ENCODE assay signal across 21 cellular contexts in genomic region chr21:25626752-25627151, GRCh38. TPM values are rescaled to one million over a fixed set of nuclear protein-coding genes. Genes with fewer than 3 reads are reported as not detected.
DNase-seq lines count a peak whose midpoint lies in the region; ATAC-seq and FAIRE-seq lines count a peak whose summit lies in the region.
"Had no signal": no experiment of that assay in that cellular context is flagged by ENCODE, and none has a peak within 500 bp of the region (broad histone marks: within the 10 kb centered on the region; RNA-seq: fewer than 3 reads in every experiment).

No MANE protein-coding gene starts in this region.

- H2BK120ac ChIP-seq in neuronal stem cell (ENCODE audit: low read depth, low read length) = no peak overlapping the region

- H3K36me3 ChIP-seq in neuronal stem cell (replicated peaks in 1 of 2; ENCODE audit: control insufficient read depth in 2 of 2, insufficient read depth in 2 of 2, low read length in 2 of 2) = no peaks in the 10 kb centered on the region
- H3K36me3 ChIP-seq: ascending aorta, MG63, ovary, spleen had no signal

- DNase-seq in DMS53 (lab: John Stamatoyannopoulos, UW) (peak; percentile 11), DMS53 treated with DMSO at 0.1 percent for 48 hours (lab: John Stamatoyannopoulos, UW; ENCODE audit: unreplicated experiment) (no peak), NCI-H82 (lab: John Stamatoyannopoulos, UW) (peak; percentile 51), neuronal stem cell (ENCODE audit: low spot score) (no peak), frontal cortex (ENCODE audit: low spot score in 2 of 2) (no peak), SKM-1 treated with dmso at 0.1 percent for 144 hours (lab: John Stamatoyannopoulos, UW; ENCODE audit: unreplicated experiment) (no peak)
- DNase-seq in activated CD8-positive, alpha-beta T cell treated with anti-CD3 and anti-CD28 coated beads, Interleukin-2, amount 10 ng/mL, durations not matched to agents 7 days and 5 days = no peak
- DNase-seq: 8988T, C1 segment of cervical spinal cord, DND-41, erythroblast, kidney, MG63, NCI-H2081, spleen, T-helper 9 cell had no signal

- no peaks in the 10 kb centered on the region for H3K36me3 Mint-ChIP-seq in activated CD8-positive, alpha-beta T cell treated with anti-CD3 and anti-CD28 coated beads, Interleukin-2, amount 10 ng/mL, durations not matched to agents 7 days and 5 days (ENCODE audit: low read depth)
- H3K36me3 Mint-ChIP-seq: stimulated activated memory B cell treated with anti-CD40 and anti-IgM and Interleukin-4, amounts not matched to agents 10 μg/mL and 1 μg/mL and 100 μg/mL, for 72 hours; type B pancreatic cell had no signal

- no peak overlapping the region for H2BK5ac ChIP-seq in neuronal stem cell (ENCODE audit: low read length)

- CTCF ChIA-PET in activated CD8-positive, alpha-beta T cell treated with anti-CD3 and anti-CD28 coated beads, Interleukin-2, amount 10 ng/mL, durations not matched to agents 7 days and 5 days (lab: Charles Lee) = interaction anchor here (0.7 to 1.4 kb wide), 2 partner anchors 19 to 21 kb away, joined by 3 read pairs; no protein-coding TSS in a partner anchor

- H3K27ac ChIP-seq in neuronal stem cell (replicated peaks; ENCODE audit: low read length) = no peak overlapping the region
- H3K27ac ChIP-seq: ascending aorta, ovary, spleen had no signal

- no peaks in the 10 kb centered on the region for H3K27me3 ChIP-seq in neuronal stem cell (ENCODE audit: control insufficient read depth in 3 of 3, insufficient read depth in 3 of 3, low read depth in 1 of 3, low read length in 3 of 3)
- H3K27me3 ChIP-seq: ascending aorta, MG63, spleen had no signal

- H3K23ac ChIP-seq in neuronal stem cell (ENCODE audit: low read depth, low read length, poor library complexity) = no peak overlapping the region

- H4K8ac ChIP-seq in neuronal stem cell (ENCODE audit: low read depth, low read length) = no peak overlapping the region

- no peak overlapping the region for H2BK12ac ChIP-seq in neuronal stem cell (ENCODE audit: low read length)

- no peak overlapping the region for H4K91ac ChIP-seq in neuronal stem cell (ENCODE audit: low read depth, low read length, poor library complexity)

- no peak overlapping the region for H3K14ac ChIP-seq in neuronal stem cell (ENCODE audit: low read length)

- H3K27ac Mint-ChIP-seq in activated CD8-positive, alpha-beta T cell treated with anti-CD3 and anti-CD28 coated beads, Interleukin-2, amount 10 ng/mL, durations not matched to agents 7 days and 5 days = no peak overlapping the region
- H3K27ac Mint-ChIP-seq: stimulated activated memory B cell treated with anti-CD40 and anti-IgM and Interleukin-4, amounts not matched to agents 10 μg/mL and 1 μg/mL and 100 μg/mL, for 72 hours; type B pancreatic cell had no signal

- no peaks in the 10 kb centered on the region for H3K4me1 Mint-ChIP-seq in activated CD8-positive, alpha-beta T cell treated with anti-CD3 and anti-CD28 coated beads, Interleukin-2, amount 10 ng/mL, durations not matched to agents 7 days and 5 days (ENCODE audit: low read depth)
- H3K4me1 Mint-ChIP-seq: stimulated activated memory B cell treated with anti-CD40 and anti-IgM and Interleukin-4, amounts not matched to agents 10 μg/mL and 1 μg/mL and 100 μg/mL, for 72 hours had no signal

- no peak overlapping the region for H2BK15ac ChIP-seq in neuronal stem cell (ENCODE audit: low read length)

- peaks cover 3% of the 10 kb centered on the region for H3K27me3 Mint-ChIP-seq in activated CD8-positive, alpha-beta T cell treated with anti-CD3 and anti-CD28 coated beads, Interleukin-2, amount 10 ng/mL, durations not matched to agents 7 days and 5 days (ENCODE audit: low read depth)
- H3K27me3 Mint-ChIP-seq: stimulated activated memory B cell treated with anti-CD40 and anti-IgM and Interleukin-4, amounts not matched to agents 10 μg/mL and 1 μg/mL and 100 μg/mL, for 72 hours; type B pancreatic cell had no signal

- peaks cover 1 to 2% of the 10 kb centered on the region in 2 donors for H3K4me1 ChIP-seq in neuronal stem cell (ENCODE audit: control insufficient read depth in 2 of 2, insufficient read depth in 1 of 2, low read depth in 1 of 2, low read length in 2 of 2)
- H3K4me1 ChIP-seq: ascending aorta, spleen had no signal

- no peak overlapping the region for H3K9ac ChIP-seq in neuronal stem cell (ENCODE audit: low read depth, low read length, poor library complexity)

- H3K79me1 ChIP-seq in neuronal stem cell (ENCODE audit: low read depth, low read length) = no peaks in the 10 kb centered on the region

- H3K4me2 ChIP-seq in neuronal stem cell (ENCODE audit: insufficient read depth, low read length, poor library complexity, severe bottlenecking) = no peak overlapping the region

- no peak for FAIRE-seq in frontal cortex (lab: Jason Lieb, UNC)
- FAIRE-seq: kidney had no signal

- no peaks in the 10 kb centered on the region for H3K9me3 Mint-ChIP-seq in activated CD8-positive, alpha-beta T cell treated with anti-CD3 and anti-CD28 coated beads, Interleukin-2, amount 10 ng/mL, durations not matched to agents 7 days and 5 days (ENCODE audit: insufficient read depth)
- H3K9me3 Mint-ChIP-seq: stimulated activated memory B cell treated with anti-CD40 and anti-IgM and Interleukin-4, amounts not matched to agents 10 μg/mL and 1 μg/mL and 100 μg/mL, for 72 hours; type B pancreatic cell had no signal

- ATAC-seq in esophagus mucosa = peak; percentile 35
- no peak for ATAC-seq in activated CD8-positive, alpha-beta T cell treated with anti-CD3 and anti-CD28 coated beads, Interleukin-2, amount 10 ng/mL, durations not matched to agents 7 days and 5 days
- ATAC-seq: stimulated activated memory B cell treated with anti-CD40 and anti-IgM and Interleukin-4, amounts not matched to agents 10 μg/mL and 1 μg/mL and 100 μg/mL, for 72 hours had no signal

- POLR2A ChIA-PET in activated CD8-positive, alpha-beta T cell treated with anti-CD3 and anti-CD28 coated beads, Interleukin-2, amount 10 ng/mL, durations not matched to agents 7 days and 5 days (lab: Charles Lee) = interaction anchor here (0.7 kb wide), 1 partner anchor 577 kb away, joined by 4 read pairs; no protein-coding TSS in a partner anchor

- no peak overlapping the region for H2AK5ac ChIP-seq in neuronal stem cell (ENCODE audit: low read depth, low read length)

- no peak overlapping the region for H3K4me3 ChIP-seq in neuronal stem cell (ENCODE audit: low read length in 2 of 2)
- H3K4me3 ChIP-seq: ascending aorta, MG63, ovary, spleen had no signal

- peaks cover 0 to 3% of the 10 kb centered on the region in 2 donors for H3K9me3 ChIP-seq in neuronal stem cell (replicated peaks in 1 of 2; ENCODE audit: control insufficient read depth in 2 of 2, insufficient read depth in 1 of 2, low read depth in 1 of 2, low read length in 2 of 2)
- H3K9me3 ChIP-seq: ascending aorta, MG63, ovary, spleen had no signal

- peak overlapping the region; percentile 34 for H2AFZ ChIP-seq in neuronal stem cell (ENCODE audit: low read length)

- no CpG with 5 or more reads among the region's 2 CpGs for WGBS in neuronal stem cell (ENCODE audit: extremely low coverage in 2 of 2, insufficient read length in 2 of 2, insufficient replicate concordance in 1 of 2), 2 donors

- no peak overlapping the region for H3K4me3 Mint-ChIP-seq in activated CD8-positive, alpha-beta T cell treated with anti-CD3 and anti-CD28 coated beads, Interleukin-2, amount 10 ng/mL, durations not matched to agents 7 days and 5 days
- H3K4me3 Mint-ChIP-seq: stimulated activated memory B cell treated with anti-CD40 and anti-IgM and Interleukin-4, amounts not matched to agents 10 μg/mL and 1 μg/mL and 100 μg/mL, for 72 hours; type B pancreatic cell had no signal

- no peak overlapping the region for H3K18ac ChIP-seq in neuronal stem cell (ENCODE audit: low read length)

- H3K4ac ChIP-seq in neuronal stem cell (ENCODE audit: low read length) = no peak overlapping the region

RNA-seq across cellular contexts. Expression of gene JAM2, which starts 12.3 kb away (rescaled TPM):
- total RNA-seq in esophagus mucosa (4.3 TPM), frontal cortex (15.5 TPM)
- polyA plus RNA-seq in neuronal stem cell (2013, experiment 1 of 2) = 9.7 TPM
- polyA plus RNA-seq in neuronal stem cell (2013, experiment 2 of 2) = 9.1 TPM
- total RNA-seq in activated CD8-positive, alpha-beta T cell treated with anti-CD3 and anti-CD28 coated beads, Interleukin-2, amount 10 ng/mL, durations not matched to agents 7 days and 5 days = under 1 TPM in 1 of 2 experiments, not detected in 1; 0.05 TPM

RNA-seq across cellular contexts. Expression of gene MRPL39, which starts 19.5 kb away (rescaled TPM):
- total RNA-seq in esophagus mucosa (29.8 TPM), frontal cortex (34.2 TPM)
- 41.9 TPM for polyA plus RNA-seq in neuronal stem cell (2013, experiment 1 of 2)
- 42.4 TPM for polyA plus RNA-seq in neuronal stem cell (2013, experiment 2 of 2)
- total RNA-seq in activated CD8-positive, alpha-beta T cell treated with anti-CD3 and anti-CD28 coated beads, Interleukin-2, amount 10 ng/mL, durations not matched to agents 7 days and 5 days = 10 to 100 TPM; 42.7 to 44.5 TPM

Comparison
In these comparisons a context has a peak if more than half of its experiments do, and no peak if none do; other contexts are left out.
1. DNase-seq: peak in DMS53 (single experiment) and NCI-H82 (single experiment); none in DMS53 treated with DMSO at 0.1 percent for 48 hours (single experiment), neuronal stem cell (single experiment), activated CD8-positive, alpha-beta T cell treated with anti-CD3 and anti-CD28 coated beads, Interleukin-2, amount 10 ng/mL, durations not matched to agents 7 days and 5 days (single experiment), frontal cortex (0 of 2) and SKM-1 treated with dmso at 0.1 percent for 144 hours (single experiment).